In genomic region chr4:104490096-104490769, GRCh38 we compare ENCODE assay signal across 8 cellular contexts. TPM values are rescaled to one million over a fixed set of nuclear protein-coding genes. Genes with fewer than 3 reads are reported as not detected.
DNase-seq lines count a peak whose midpoint lies in the region; ATAC-seq and TF ChIP-seq lines count a peak whose summit lies in the region.

No MANE protein-coding gene starts in this region.

- H3K27me3 Mint-ChIP-seq in activated CD8-positive, alpha-beta T cell treated with anti-CD3 and anti-CD28 coated beads, Interleukin-2, amount 10 ng/mL, durations not matched to agents 7 days and 5 days (ENCODE audit: low read depth), result peaks cover 56% of the 10 kb centered on the region

- H3K9me3 ChIP-seq in iPS-15b (ENCODE audit: control insufficient read depth, insufficient read depth, low read length), result no peaks in the 10 kb centered on the region
- H3K9me3 ChIP-seq in spleen, result no peaks in the 10 kb centered on the region

- TF ChIP-seq CTCF in GM06990 (IDR thresholded peaks at IDR 0.05; ENCODE audit: insufficient read depth, low read length, poor library complexity, severe bottlenecking) (no peak), spleen (IDR thresholded peaks at IDR 0.05 in 8 of 11, conservative IDR thresholded peaks at IDR 0.05 in 3 of 11) (no peak)

- H3K4me3 ChIP-seq in GM06990 (replicated peaks; ENCODE audit: low read depth, low read length), result peak overlapping the region; percentile 87
- H3K4me3 ChIP-seq in iPS-15b (ENCODE audit: low read depth, low read length), result peak overlapping the region; percentile 90
- peak overlapping the region in 5 of 8 donors; percentile 35 to 71 (median 41) for H3K4me3 ChIP-seq in spleen

- peak overlapping the region; percentile 70 for H3K4me3 Mint-ChIP-seq in activated CD8-positive, alpha-beta T cell treated with anti-CD3 and anti-CD28 coated beads, Interleukin-2, amount 10 ng/mL, durations not matched to agents 7 days and 5 days

- DNase-seq in GM06990 (ENCODE audit: extremely low read depth, insufficient read length) (peak; percentile 78), spleen (no peak), NK-92 (lab: John Stamatoyannopoulos, UW; ENCODE audit: unreplicated experiment) (no peak), GOT3 (lab: John Stamatoyannopoulos, UW) (no peak)
- no peak for DNase-seq in activated CD8-positive, alpha-beta T cell treated with anti-CD3 and anti-CD28 coated beads, Interleukin-2, amount 10 ng/mL, durations not matched to agents 7 days and 5 days

- ATAC-seq in GM19397 (IDR thresholded peaks at IDR 0.05; ENCODE audit: unreplicated experiment) (peak; percentile 34), HG03354 (IDR thresholded peaks at IDR 0.05; ENCODE audit: poor library complexity, severe bottlenecking, unreplicated experiment) (peak; percentile 47)
- peak; percentile 17 for ATAC-seq in activated CD8-positive, alpha-beta T cell treated with anti-CD3 and anti-CD28 coated beads, Interleukin-2, amount 10 ng/mL, durations not matched to agents 7 days and 5 days

- no peak overlapping the region for H3K27ac Mint-ChIP-seq in activated CD8-positive, alpha-beta T cell treated with anti-CD3 and anti-CD28 coated beads, Interleukin-2, amount 10 ng/mL, durations not matched to agents 7 days and 5 days

- POLR2A ChIA-PET in activated CD8-positive, alpha-beta T cell treated with anti-CD3 and anti-CD28 coated beads, Interleukin-2, amount 10 ng/mL, durations not matched to agents 7 days and 5 days (lab: Charles Lee), result no interaction called here

- peak overlapping the region in 5 of 8 donors; percentile 12 to 65 (median 37) for H3K27ac ChIP-seq in spleen

- no peaks in the 10 kb centered on the region for H3K9me3 Mint-ChIP-seq in activated CD8-positive, alpha-beta T cell treated with anti-CD3 and anti-CD28 coated beads, Interleukin-2, amount 10 ng/mL, durations not matched to agents 7 days and 5 days (ENCODE audit: insufficient read depth)

- H3K36me3 ChIP-seq in GM06990 (ENCODE audit: control insufficient read depth, insufficient read depth, low read length), result no peaks in the 10 kb centered on the region; the same call in 1 of the 2 replicates
- H3K36me3 ChIP-seq in iPS-15b (ENCODE audit: control insufficient read depth, insufficient read depth, low read length), result no peaks in the 10 kb centered on the region
- no peaks in the 10 kb centered on the region for H3K36me3 ChIP-seq in spleen

- CTCF ChIA-PET in activated CD8-positive, alpha-beta T cell treated with anti-CD3 and anti-CD28 coated beads, Interleukin-2, amount 10 ng/mL, durations not matched to agents 7 days and 5 days (lab: Charles Lee), result no interaction called here

- 29 to 44% (median 38%) methylated on average over 7 of the region's 7 CpGs for WGBS in spleen, 5 donors

- intact Hi-C loops in spleen (cut with DNase I; ENCODE audit: low total_unique reads), result no loop called here

- H3K4me1 ChIP-seq in iPS-15b (ENCODE audit: control insufficient read depth, insufficient read depth, low read length) (peaks cover 26% of the 10 kb centered on the region), spleen (peaks cover 0 to 44% (median 23%) of the 10 kb centered on the region in 6 donors)

- H3K36me3 Mint-ChIP-seq in activated CD8-positive, alpha-beta T cell treated with anti-CD3 and anti-CD28 coated beads, Interleukin-2, amount 10 ng/mL, durations not matched to agents 7 days and 5 days (ENCODE audit: low read depth), result no peaks in the 10 kb centered on the region

- TF ChIP-seq POLR2A in spleen (IDR thresholded peaks at IDR 0.05), result no peak

- no peaks in the 10 kb centered on the region for H3K27me3 ChIP-seq in GM06990 (replicated peaks; ENCODE audit: control insufficient read depth, insufficient read depth, low read length)
- H3K27me3 ChIP-seq in iPS-15b (ENCODE audit: control insufficient read depth, insufficient read depth, low read length), result peaks cover 22% of the 10 kb centered on the region
- peaks cover 0 to 74% (median 33%) of the 10 kb centered on the region in 7 donors for H3K27me3 ChIP-seq in spleen (replicated peaks in 1 of 7)

- peaks cover 24% of the 10 kb centered on the region for H3K4me1 Mint-ChIP-seq in activated CD8-positive, alpha-beta T cell treated with anti-CD3 and anti-CD28 coated beads, Interleukin-2, amount 10 ng/mL, durations not matched to agents 7 days and 5 days (ENCODE audit: low read depth)

- H3K9ac ChIP-seq in iPS-15b (ENCODE audit: low read depth, low read length), result no peak overlapping the region

RNA-seq across cellular contexts. Expression of gene CXXC4, which starts 4.5 kb away (rescaled TPM):
- not detected for total RNA-seq in activated CD8-positive, alpha-beta T cell treated with anti-CD3 and anti-CD28 coated beads, Interleukin-2, amount 10 ng/mL, durations not matched to agents 7 days and 5 days
- total RNA-seq in spleen, result 1 to 10 TPM in 4 of 7 donors, under 1 TPM in 3; 0.43 to 1.6 (median 1.2) TPM
- polyA plus RNA-seq in spleen, result under 1 TPM; 0.09 to 0.19 (median 0.15) TPM
